Comparison of ENCODE assay signal across 8 cellular contexts in the genomic region with DNA sequence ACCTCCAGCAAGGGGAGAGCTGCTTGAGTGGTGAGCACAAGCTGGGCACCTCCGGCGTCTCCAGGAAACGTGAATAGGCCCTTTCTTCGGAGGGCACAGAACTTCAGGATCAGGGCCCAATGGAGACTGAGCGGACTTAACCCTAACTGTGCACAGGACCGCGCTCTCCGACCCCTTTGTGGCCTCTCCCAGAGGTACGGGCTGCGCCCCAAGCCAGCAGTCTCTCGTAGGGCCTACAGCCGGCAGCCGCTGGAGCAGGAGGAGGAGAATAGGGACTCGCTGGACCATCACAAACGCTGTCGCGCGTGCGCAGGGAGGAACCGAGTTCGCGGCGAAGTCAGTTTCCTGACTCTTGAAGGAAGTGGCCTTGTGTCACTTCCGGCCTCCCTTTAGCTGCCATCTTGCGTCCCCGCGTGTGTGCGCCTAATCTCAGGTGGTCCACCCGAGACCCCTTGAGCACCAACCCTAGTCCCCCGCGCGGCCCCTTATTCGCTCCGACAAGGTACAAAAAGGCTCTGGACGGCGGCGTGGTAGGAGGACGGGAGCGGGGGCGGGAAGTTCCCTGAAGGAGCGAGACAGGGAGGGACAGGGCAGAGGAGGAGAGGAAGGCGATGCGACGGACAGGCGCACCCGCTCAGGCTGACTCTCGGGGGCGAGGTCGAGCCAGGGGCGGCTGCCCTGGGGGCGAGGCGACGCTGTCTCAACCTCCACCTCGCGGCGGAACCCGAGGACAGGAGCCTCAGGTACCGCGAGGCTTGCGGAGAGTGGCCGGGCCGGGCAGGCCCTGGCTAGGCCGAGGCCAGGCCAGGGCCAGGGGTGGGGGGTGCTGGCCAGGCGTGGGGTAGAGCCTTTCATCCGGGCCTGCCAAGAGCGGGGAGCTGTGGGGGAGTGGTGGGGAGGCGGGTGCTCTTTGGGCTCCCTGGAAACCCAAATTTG. TPM values are rescaled to one million over a fixed set of nuclear protein-coding genes. Genes with fewer than 3 reads are reported as not detected.
DNase-seq lines count a peak whose midpoint lies in the region; ATAC-seq, FAIRE-seq and TF ChIP-seq lines count a peak whose summit lies in the region.

TSS of gene BTF3 (plus strand) at position 386 of the 936 bp plus-strand sequence. CDS start at position 612, 226 bp downstream.

- H3K27ac ChIP-seq in pancreas (peak within 1 kb of the TSS; percentile 72 to 93 (median 86)), tibial artery (peak within 1 kb of the TSS; percentile 93 to 96)

- peaks cover 0 to 14% (median 0%) of the 10 kb centered on the region in 4 donors for H3K27me3 ChIP-seq in pancreas
- H3K27me3 ChIP-seq in tibial artery = no peaks in the 10 kb centered on the region

- H3K4me1 ChIP-seq in pancreas (peaks cover 6 to 32% (median 11%) of the 10 kb centered on the region in 3 donors), tibial artery (peaks cover 0 to 36% (median 23%) of the 10 kb centered on the region in 4 donors)

- POLR2A ChIA-PET in GM10248 (lab: Yijun Ruan, JAX) = no interaction called here

- TF ChIP-seq CTCF in GM10248 (IDR thresholded peaks at IDR 0.05; ENCODE audit: control extremely low read depth, extremely low read depth, low read depth, missing control alignments) (no peak), pancreas (IDR thresholded peaks at IDR 0.05) (no peak), tibial artery (IDR thresholded peaks at IDR 0.05) (no peak)

- H3K36me3 Mint-ChIP-seq in activated naive CD8-positive, alpha-beta T cell treated with anti-CD3 and anti-CD28 coated beads for 36 hours = peaks cover 42% of the 10 kb centered on the region

- no peak for FAIRE-seq in pancreas (lab: Jason Lieb, UNC)

- DNase-seq in GM10248 (ENCODE audit: extremely low spot score) = peak; percentile 96
- DNase-seq in NCI-H1105 (lab: John Stamatoyannopoulos, UW) = peak; percentile 79
- DNase-seq in SKM-1 treated with dmso at 0.1 percent for 144 hours (lab: John Stamatoyannopoulos, UW; ENCODE audit: unreplicated experiment) = peak; percentile 93
- peak; percentile 92 for DNase-seq in activated naive CD8-positive, alpha-beta T cell treated with anti-CD3 and anti-CD28 coated beads for 36 hours
- peak; percentile 98 for DNase-seq in Right ventricle myocardium inferior (ENCODE audit: missing footprints)
- peak; percentile 89 to 98 (median 92) for DNase-seq in pancreas
- DNase-seq in tibial artery = peak; percentile 97

- H3K9me3 ChIP-seq in pancreas (no peaks in the 10 kb centered on the region), tibial artery (no peaks in the 10 kb centered on the region)

- intact Hi-C loops in Right ventricle myocardium inferior (cut with DNase I) = no loop called here
- intact Hi-C loops in pancreas (cut with DNase I) = no loop called here
- intact Hi-C loops in tibial artery (cut with DNase I; ENCODE audit: low total_unique reads) = no loop called here

- H3K4me3 Mint-ChIP-seq in activated naive CD8-positive, alpha-beta T cell treated with anti-CD3 and anti-CD28 coated beads for 36 hours = peak within 1 kb of the TSS; percentile 97

- H3K27me3 Mint-ChIP-seq in activated naive CD8-positive, alpha-beta T cell treated with anti-CD3 and anti-CD28 coated beads for 36 hours = peaks cover 3% of the 10 kb centered on the region

- no peaks in the 10 kb centered on the region for H3K9me3 Mint-ChIP-seq in activated naive CD8-positive, alpha-beta T cell treated with anti-CD3 and anti-CD28 coated beads for 36 hours

- WGBS in pancreas, 2 donors = 0 to 1% methylated on average over 67 of the region's 67 CpGs

- peaks cover 24% of the 10 kb centered on the region for H3K4me1 Mint-ChIP-seq in activated naive CD8-positive, alpha-beta T cell treated with anti-CD3 and anti-CD28 coated beads for 36 hours

- H3K4me3 ChIP-seq in pancreas = peak within 1 kb of the TSS; percentile 65 to 96 (median 83)
- H3K4me3 ChIP-seq in tibial artery = peak within 1 kb of the TSS; percentile 83 to 97

- peak within 1 kb of the TSS; percentile 99 for H3K27ac Mint-ChIP-seq in activated naive CD8-positive, alpha-beta T cell treated with anti-CD3 and anti-CD28 coated beads for 36 hours

- H3K36me3 ChIP-seq in pancreas = peaks cover 0 to 17% (median 5%) of the 10 kb centered on the region in 3 donors
- peaks cover 20 to 28% (median 23%) of the 10 kb centered on the region in 3 donors for H3K36me3 ChIP-seq in tibial artery

- CTCF ChIA-PET in GM10248 (lab: Yijun Ruan, JAX) = interaction anchor here (1.0 to 1.5 kb wide), 2 partner anchors 19 to 69 kb away, joined by 3 to 4 read pairs; no protein-coding TSS in a partner anchor

- ATAC-seq in HG02623 (IDR thresholded peaks at IDR 0.05; ENCODE audit: unreplicated experiment) (peak; percentile 92), Right ventricle myocardium inferior (peak; percentile 99), pancreas (peak; percentile 97 to 99 (median 98))

RNA-seq across cellular contexts. Expression of gene BTF3, which starts in this region (rescaled TPM):
- 1,000 to 10,000 TPM; 1,092 to 1,163 TPM for total RNA-seq in activated naive CD8-positive, alpha-beta T cell treated with anti-CD3 and anti-CD28 coated beads for 36 hours
- total RNA-seq in Right ventricle myocardium inferior = 391 TPM
- total RNA-seq in pancreas = 100 to 1,000 TPM; 203 to 366 (median 292) TPM
- 100 to 1,000 TPM; 254 to 320 TPM for polyA plus RNA-seq in pancreas

Comparison
In these comparisons a context has a peak if more than half of its experiments do, and no peak if none do; other contexts are left out.
1. Peak in every context shown above with its lines: DNase-seq, ATAC-seq, H3K4me3 ChIP-seq and H3K27ac ChIP-seq.